ENCODE assay signal across 1 cellular context in genomic region chr14:45868377-45868776, GRCh38.
TF ChIP-seq lines count a peak whose summit lies in the region.

No MANE protein-coding gene starts in this region.

TF ChIP-seq in GM12878, 131 proteins besides CTCF, POLR2A, EP300 and RAD21 (continued from another document):
- TF ChIP-seq CREM (IDR thresholded peaks at IDR 0.05; ENCODE audit: low read depth) = 0 out of 2 replicates have a peak, but pooled peaks have one; percentile 52
- TF ChIP-seq MTA2 (IDR thresholded peaks at IDR 0.05; ENCODE audit: low read depth) = peak; percentile 27; the same call in 1 of the 2 replicates
- TF ChIP-seq HSF1 (IDR thresholded peaks at IDR 0.05; ENCODE audit: low read depth, low read length) = no peak
- TF ChIP-seq SMAD1 (IDR thresholded peaks at IDR 0.05; ENCODE audit: low read depth, partially characterized antibody) = no peak
- peak; percentile 84 for TF ChIP-seq ZBED1 (IDR thresholded peaks at IDR 0.05; ENCODE audit: borderline replicate concordance)
- no peak for TF ChIP-seq USF1 (IDR thresholded peaks at IDR 0.05; ENCODE audit: borderline replicate concordance, extremely low read length, insufficient read depth, low read depth, low read length)
- peak in 1 of 2 experiments; percentile 47; a peak in 2 of 4 replicates for TF ChIP-seq IKZF2 (IDR thresholded peaks at IDR 0.05)
- TF ChIP-seq BCL3 (IDR thresholded peaks at IDR 0.05; ENCODE audit: borderline replicate concordance, insufficient read depth, low read depth, low read length, poor library complexity, severe bottlenecking) = peak; percentile 93
- peak; percentile 85 for TF ChIP-seq JUNB (IDR thresholded peaks at IDR 0.05)
- peak; percentile 60; the same call in 1 of the 2 replicates for TF ChIP-seq CBX5 (IDR thresholded peaks at IDR 0.05; ENCODE audit: low read depth)
- peak; percentile 84 for TF ChIP-seq ATF2 (IDR thresholded peaks at IDR 0.05; ENCODE audit: low read length)
- 0 out of 2 replicates have a peak, but pooled peaks have one; percentile 35 for TF ChIP-seq GATAD2B (conservative IDR thresholded peaks at IDR 0.05; ENCODE audit: low read depth)
- 0 out of 2 replicates have a peak, but pooled peaks have one; percentile 60 for TF ChIP-seq MEF2A (IDR thresholded peaks at IDR 0.05; ENCODE audit: insufficient read depth, low read depth, low read length)
- TF ChIP-seq TBL1XR1 (IDR thresholded peaks at IDR 0.05; ENCODE audit: low read depth, low read length) = peak; percentile 48; the same call in 1 of the 2 replicates
- TF ChIP-seq ATF7 (IDR thresholded peaks at IDR 0.05; ENCODE audit: low read depth) = no peak
